In the genomic region with DNA sequence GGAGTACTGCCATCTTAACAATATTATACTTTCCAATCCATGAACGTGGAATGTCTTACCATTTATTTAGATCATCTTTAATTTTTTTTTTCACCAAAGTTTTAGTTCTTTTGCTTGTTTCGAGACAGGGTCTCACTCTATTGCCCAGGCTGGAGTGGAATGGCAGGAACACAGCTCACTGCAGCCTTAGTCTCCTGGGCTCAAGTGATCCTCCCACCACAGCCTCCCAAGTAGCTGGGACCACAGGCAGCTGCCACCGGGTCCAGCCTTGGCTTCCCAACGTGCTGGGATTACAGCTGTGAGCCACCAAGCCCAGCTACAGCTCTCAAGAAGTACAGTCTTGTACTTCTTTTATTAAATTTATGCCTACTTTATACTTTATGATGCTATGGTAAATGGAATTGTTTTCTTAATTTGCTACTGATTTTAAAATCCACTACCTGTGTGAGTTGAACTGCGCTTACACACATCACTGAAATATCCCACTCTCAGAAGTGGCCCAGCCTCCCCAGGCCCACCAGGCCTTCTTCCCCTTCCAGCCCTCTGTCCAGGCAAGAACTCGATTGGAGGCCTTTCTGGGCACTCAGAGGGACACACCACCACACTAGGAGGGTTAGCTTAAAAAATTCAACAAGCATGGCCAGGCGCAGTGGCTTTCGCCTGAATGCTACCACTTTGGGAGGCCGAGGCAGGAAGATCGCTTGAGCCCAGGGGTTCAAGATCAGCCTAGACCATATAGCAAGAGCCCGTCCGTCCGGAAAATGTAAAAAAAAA, we compare ENCODE assay signal across 8 cellular contexts. TPM values are rescaled to one million over a fixed set of nuclear protein-coding genes. Genes with fewer than 3 reads are reported as not detected.
DNase-seq lines count a peak whose midpoint lies in the region; ATAC-seq and TF ChIP-seq lines count a peak whose summit lies in the region.

No MANE protein-coding gene starts in this region.

- no peak overlapping the region for H2AFZ ChIP-seq in parathyroid adenoma

- H3K4me2 ChIP-seq in DOHH2 (ENCODE audit: low read length) (peak overlapping the region; percentile 83), parathyroid adenoma (ENCODE audit: low read length) (peak overlapping the region; percentile 99)

- H3K27me3 ChIP-seq in DOHH2 (ENCODE audit: control insufficient read depth, low read length) (no peaks in the 10 kb centered on the region), parathyroid adenoma (ENCODE audit: control insufficient read depth, insufficient read depth, low read length) (no peaks in the 10 kb centered on the region)

- H3K4me3 ChIP-seq in DOHH2 (ENCODE audit: low read length) (peak overlapping the region; percentile 95), epithelial cell of proximal tubule (ENCODE audit: low read depth, low read length) (peak overlapping the region; percentile 78), parathyroid adenoma (ENCODE audit: low read depth, low read length) (peak overlapping the region; percentile 100)

- H3K9me2 ChIP-seq in DOHH2 (replicated peaks; ENCODE audit: control insufficient read depth, low read length) = no peaks in the 10 kb centered on the region

- no peak for ATAC-seq in GM18870 (IDR thresholded peaks at IDR 0.05; ENCODE audit: unreplicated experiment)
- no peak for ATAC-seq in HG03045 (IDR thresholded peaks at IDR 0.05; ENCODE audit: unreplicated experiment)

- no peaks in the 10 kb centered on the region for H4K20me1 ChIP-seq in DOHH2 (ENCODE audit: control insufficient read depth, insufficient read depth, low read depth, low read length)

- peaks cover 79% of the 10 kb centered on the region for H3K79me2 ChIP-seq in DOHH2 (ENCODE audit: control insufficient read depth, low read length)
- H3K79me2 ChIP-seq in parathyroid adenoma = peaks cover 6% of the 10 kb centered on the region

- peaks cover 19% of the 10 kb centered on the region for H3K36me3 ChIP-seq in DOHH2 (ENCODE audit: control insufficient read depth, low read length)
- no peaks in the 10 kb centered on the region for H3K36me3 ChIP-seq in parathyroid adenoma (ENCODE audit: control insufficient read depth, insufficient read depth, low read length)

- H3K27ac ChIP-seq in DOHH2 (ENCODE audit: low read depth, low read length) (peak overlapping the region; percentile 90; the same call in 1 of the 2 replicates), parathyroid adenoma (peak overlapping the region; percentile 7)

- H3K9me3 ChIP-seq in DOHH2 (ENCODE audit: control insufficient read depth, insufficient read depth, low read length) = no peaks in the 10 kb centered on the region
- no peaks in the 10 kb centered on the region for H3K9me3 ChIP-seq in parathyroid adenoma (ENCODE audit: control insufficient read depth, low read length)

- peaks cover 17% of the 10 kb centered on the region for H3K4me1 ChIP-seq in DOHH2 (ENCODE audit: control insufficient read depth, low read length)
- H3K4me1 ChIP-seq in parathyroid adenoma = peaks cover 12% of the 10 kb centered on the region

- DNase-seq in RKO (ENCODE audit: low spot score) = peak; percentile 46
- no peak for DNase-seq in epithelial cell of proximal tubule (ENCODE audit: low read depth)
- DNase-seq in mucosa of gallbladder (ENCODE audit: low spot score) = no peak
- no peak for DNase-seq in NCI-H1092 (lab: John Stamatoyannopoulos, UW)

- TF ChIP-seq CTCF in DOHH2 (IDR thresholded peaks at IDR 0.05; ENCODE audit: low read depth, low read length, poor library complexity, severe bottlenecking) = no peak
- TF ChIP-seq CTCF in epithelial cell of proximal tubule (conservative IDR thresholded peaks at IDR 0.05; ENCODE audit: low read depth, low read length) = no peak
- no peak for TF ChIP-seq CTCF in parathyroid adenoma (IDR thresholded peaks at IDR 0.05)

- peak overlapping the region; percentile 11 for H3K9ac ChIP-seq in parathyroid adenoma

- no peaks in the 10 kb centered on the region for H3F3A ChIP-seq in DOHH2 (ENCODE audit: control insufficient read depth, insufficient read depth)

RNA-seq across cellular contexts. Expression of a gene that starts 1.0 kb away (rescaled TPM):
- total RNA-seq in epithelial cell of proximal tubule (83.6 and 123 TPM in 2 replicates), mucosa of gallbladder (93.0 TPM)

RNA-seq across cellular contexts. Expression of a gene that starts 40.1 kb away (rescaled TPM):
- total RNA-seq in epithelial cell of proximal tubule = 2.5 and 7.0 TPM in 2 replicates
- 37.1 TPM for total RNA-seq in mucosa of gallbladder

RNA-seq across cellular contexts. Expression of a gene that starts 45.0 kb away (rescaled TPM):
- 83.6 and 126 TPM in 2 replicates for total RNA-seq in epithelial cell of proximal tubule
- total RNA-seq in mucosa of gallbladder = 71.1 TPM

RNA-seq across cellular contexts. Expression of a gene that starts 49.7 kb away (rescaled TPM):
- total RNA-seq in epithelial cell of proximal tubule (not detected in 2 replicates), mucosa of gallbladder (not detected)
